17 cellular contexts compared by ENCODE assay signal in genomic region chr10:4306871-4307270, GRCh38.
DNase-seq lines count a peak whose midpoint lies in the region; ATAC-seq, FAIRE-seq and TF ChIP-seq lines count a peak whose summit lies in the region.
"Had no signal": no experiment of that assay in that cellular context is flagged by ENCODE, and none has a peak within 500 bp of the region (broad histone marks: within the 10 kb centered on the region; RNA-seq: fewer than 3 reads in every experiment).

No MANE protein-coding gene starts in this region.

- H3K27me3 ChIP-seq in bronchial epithelial cell (ENCODE audit: control insufficient read depth, insufficient read depth, low read length) = no peaks in the 10 kb centered on the region
- no peaks in the 10 kb centered on the region for H3K27me3 ChIP-seq in esophagus muscularis mucosa
- no peaks in the 10 kb centered on the region for H3K27me3 ChIP-seq in stomach
- H3K27me3 ChIP-seq in CD8-positive, alpha-beta T cell (ENCODE audit: insufficient read depth, low read length) = no peaks in the 10 kb centered on the region
- H3K27me3 ChIP-seq: BLaER1 treated with 17β-estradiol and CSF1 and Interleukin-3, amounts not matched to agents 10 nM and 100 nM had no signal

- CTCF ChIA-PET in CD8-positive, alpha-beta T cell (lab: Charles Lee) = interaction anchor here (1.2 kb wide), 1 partner anchor 10 kb away, joined by 3 read pairs; no protein-coding TSS in a partner anchor

- TF ChIP-seq EP300 in esophagus muscularis mucosa (IDR thresholded peaks at IDR 0.05) (no peak), stomach (IDR thresholded peaks at IDR 0.05) (no peak)

- H3K27ac ChIP-seq in esophagus muscularis mucosa (replicated peaks in 1 of 4) (no peak overlapping the region), stomach (no peak overlapping the region)
- no peak overlapping the region for H3K27ac ChIP-seq in CD8-positive, alpha-beta T cell (ENCODE audit: low read depth, low read length)
- H3K27ac ChIP-seq: BLaER1 treated with 17β-estradiol and CSF1 and Interleukin-3, amounts not matched to agents 10 nM and 100 nM had no signal

- no peak for TF ChIP-seq CTCF in bronchial epithelial cell (IDR thresholded peaks at IDR 0.05; ENCODE audit: insufficient read depth, low read length, severe bottlenecking)
- no peak for TF ChIP-seq CTCF in esophagus muscularis mucosa (IDR thresholded peaks at IDR 0.05)
- TF ChIP-seq CTCF in stomach (IDR thresholded peaks at IDR 0.05) = no peak
- no peak for TF ChIP-seq CTCF in CD8-positive, alpha-beta T cell (IDR thresholded peaks at IDR 0.05)

- POLR2A ChIA-PET in CD8-positive, alpha-beta T cell (lab: Charles Lee) = no interaction called here

- no peaks in the 10 kb centered on the region for H3K9me3 ChIP-seq in esophagus muscularis mucosa
- H3K9me3 ChIP-seq in stomach = no peaks in the 10 kb centered on the region
- H3K9me3 ChIP-seq in CD8-positive, alpha-beta T cell (ENCODE audit: low read length) = no peaks in the 10 kb centered on the region

- TF ChIP-seq POLR2A in esophagus muscularis mucosa (IDR thresholded peaks at IDR 0.05; ENCODE audit: low read depth) (no peak), stomach (IDR thresholded peaks at IDR 0.05) (no peak)

- H3K4me3 ChIP-seq in bronchial epithelial cell (ENCODE audit: low read depth, low read length) = no peak overlapping the region
- H3K4me3 ChIP-seq in esophagus muscularis mucosa = no peak overlapping the region
- H3K4me3 ChIP-seq in stomach = no peak overlapping the region
- H3K4me3 ChIP-seq in CD8-positive, alpha-beta T cell (ENCODE audit: low read depth, low read length) = no peak overlapping the region
- H3K4me3 ChIP-seq: BLaER1 treated with 17β-estradiol and CSF1 and Interleukin-3, amounts not matched to agents 10 nM and 100 nM; K562 had no signal

- peak; percentile 57 for ATAC-seq in left ventricle myocardium superior
- no peak for ATAC-seq in CD8-positive, alpha-beta T cell
- ATAC-seq: K562 had no signal

- H3K4me1 Mint-ChIP-seq in CD8-positive, alpha-beta T cell (ENCODE audit: low read depth) = no peaks in the 10 kb centered on the region

- H3K27ac Mint-ChIP-seq in CD8-positive, alpha-beta T cell = no peak overlapping the region

- DNase-seq in bronchial epithelial cell (ENCODE audit: low read depth) = peak; percentile 47
- peak; percentile 47 for DNase-seq in esophagus muscularis mucosa (ENCODE audit: extremely low spot score)
- DNase-seq in left ventricle myocardium superior = no peak
- DNase-seq in stomach = peak; percentile 42
- DNase-seq in activated T-cell treated with anti-CD3 and anti-CD28 coated beads, Interleukin-2, amount 50 U/mL, for 1 hour = no peak
- no peak for DNase-seq in NCI-H226
- no peak for DNase-seq in CD8-positive, alpha-beta T cell
- DNase-seq: NCI-H1105 treated with DMSO at 0.1 percent for 48 hours, NCI-H1694, NCI-H2081 treated with DMSO at 0.1 percent for 48 hours, NCI-H510A treated with DMSO at 0.1 percent for 48 hours, NCI-H774, RPMI8226 had no signal

- no peaks in the 10 kb centered on the region for H3K9me3 Mint-ChIP-seq in CD8-positive, alpha-beta T cell

- peaks cover 4% of the 10 kb centered on the region for H3K27me3 Mint-ChIP-seq in CD8-positive, alpha-beta T cell (ENCODE audit: low read depth)

- H3K36me3 ChIP-seq in bronchial epithelial cell (ENCODE audit: control insufficient read depth, insufficient read depth, low read length) (no peaks in the 10 kb centered on the region), esophagus muscularis mucosa (no peaks in the 10 kb centered on the region), stomach (no peaks in the 10 kb centered on the region)
- H3K36me3 ChIP-seq in CD8-positive, alpha-beta T cell (ENCODE audit: insufficient read depth, low read length) = no peaks in the 10 kb centered on the region
- H3K36me3 ChIP-seq: BLaER1 treated with 17β-estradiol and CSF1 and Interleukin-3, amounts not matched to agents 10 nM and 100 nM had no signal

- H3K4me1 ChIP-seq in esophagus muscularis mucosa (peaks cover 4 to 20% (median 14%) of the 10 kb centered on the region in 4 donors), stomach (peaks cover 0 to 22% (median 0%) of the 10 kb centered on the region in 4 donors)
- no peaks in the 10 kb centered on the region for H3K4me1 ChIP-seq in CD8-positive, alpha-beta T cell (ENCODE audit: insufficient read depth, low read length)

- WGBS in esophagus muscularis mucosa = 88% methylated on average over 3 of the region's 3 CpGs
- 31 to 73% (median 38%) methylated on average over 3 of the region's 3 CpGs for WGBS in stomach, 5 donors

- FAIRE-seq in bronchial epithelial cell (lab: Jason Lieb, UNC) = no peak
- FAIRE-seq: D721Med, H54, K562 had no signal

- H3K4me3 Mint-ChIP-seq in CD8-positive, alpha-beta T cell = no peak overlapping the region

- no peaks in the 10 kb centered on the region for H3K36me3 Mint-ChIP-seq in CD8-positive, alpha-beta T cell

- intact Hi-C loops in esophagus muscularis mucosa (cut with DNase I) = no loop called here
- intact Hi-C loops in left ventricle myocardium superior (cut with micrococcal nuclease) = no loop called here
- intact Hi-C loops in stomach (cut with DNase I; ENCODE audit: low total_unique reads) = no loop called here
- intact Hi-C loops in CD8-positive, alpha-beta T cell (cut with DNase I, micrococcal nuclease) = no loop called here

Comparison
In these comparisons a context has a peak if more than half of its experiments do, and no peak if none do; other contexts are left out.
1. DNase-seq: peak in bronchial epithelial cell (single experiment), esophagus muscularis mucosa (single experiment) and stomach (single experiment); none in left ventricle myocardium superior (single experiment), activated T-cell treated with anti-CD3 and anti-CD28 coated beads, Interleukin-2, amount 50 U/mL, for 1 hour (single experiment), NCI-H226 (single experiment) and CD8-positive, alpha-beta T cell (0 of 7).